21 cellular contexts compared by ENCODE assay signal in the genomic region with DNA sequence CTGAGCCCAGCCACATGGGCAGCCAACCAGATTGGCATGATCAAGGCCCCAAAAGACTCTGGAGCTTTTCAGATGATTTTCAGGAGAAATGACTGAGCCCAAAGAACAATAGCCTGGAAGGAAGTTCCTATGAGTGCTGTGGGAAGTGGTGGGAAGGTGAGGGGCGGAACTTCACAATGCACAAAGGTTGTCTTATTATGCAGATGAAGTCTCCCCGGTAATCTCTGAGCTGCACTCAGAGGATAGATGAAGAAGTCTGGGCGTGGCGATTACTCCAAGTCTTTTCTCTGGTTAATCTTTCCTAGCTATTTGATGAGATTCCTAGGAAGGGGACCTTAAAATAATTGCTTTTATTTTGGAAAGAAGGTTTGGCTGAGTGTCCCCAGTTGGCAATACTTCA. TPM values are rescaled to one million over a fixed set of nuclear protein-coding genes. Genes with fewer than 3 reads are reported as not detected.
DNase-seq lines count a peak whose midpoint lies in the region; ATAC-seq and TF ChIP-seq lines count a peak whose summit lies in the region.
"Had no signal": no experiment of that assay in that cellular context is flagged by ENCODE, and none has a peak within 500 bp of the region (broad histone marks: within the 10 kb centered on the region; RNA-seq: fewer than 3 reads in every experiment).

No MANE protein-coding gene starts in this region.

- H3K18ac ChIP-seq in H9 (ENCODE audit: insufficient read length, low read depth, low read length): no peak overlapping the region

- H3K9me3 ChIP-seq in H9 (ENCODE audit: control insufficient read depth, low read depth, low read length) (no peaks in the 10 kb centered on the region), NT2/D1 (ENCODE audit: insufficient read depth, low read length) (no peaks in the 10 kb centered on the region), endodermal cell (ENCODE audit: control insufficient read depth, low read length) (peaks cover 9% of the 10 kb centered on the region)
- H3K9me3 ChIP-seq: A549, BE2C had no signal

- no peak for ATAC-seq in left colon
- no peak for ATAC-seq in GM18498 (IDR thresholded peaks at IDR 0.05; ENCODE audit: unreplicated experiment)
- ATAC-seq: A549 had no signal

- H3K4me1 ChIP-seq in H9 (ENCODE audit: insufficient read depth, low read length) (no peaks in the 10 kb centered on the region; the same call in 1 of the 2 replicates), NT2/D1 (ENCODE audit: insufficient read depth, insufficient read length) (peaks cover 1% of the 10 kb centered on the region), endodermal cell (ENCODE audit: control insufficient read depth, insufficient read depth, low read length) (no peaks in the 10 kb centered on the region)
- H3K4me1 ChIP-seq: A549; BE2C; BLaER1 treated with 17β-estradiol and CSF1 and Interleukin-3, amounts not matched to agents 10 nM and 100 nM had no signal

- H3K36me3 Mint-ChIP-seq in H9 (ENCODE audit: insufficient read depth in 1 of 3, low read depth in 3 of 3) (peaks cover 0 to 4% (median 0%) of the 10 kb centered on the region in 3 experiments; a peak in 1 of 7 replicates), endodermal cell (ENCODE audit: low read depth) (no peaks in the 10 kb centered on the region)
- H3K36me3 Mint-ChIP-seq in activated naive CD8-positive, alpha-beta T cell treated with anti-CD3 and anti-CD28 coated beads for 36 hours: no peaks in the 10 kb centered on the region
- H3K36me3 Mint-ChIP-seq: CD14-positive monocyte; CD8-positive, alpha-beta memory T cell had no signal

- no peak overlapping the region for H3K14ac ChIP-seq in H9 (ENCODE audit: insufficient read depth, low read length)

- TF ChIP-seq CTCF in H9 (conservative IDR thresholded peaks at IDR 0.05): no peak
- TF ChIP-seq CTCF in endodermal cell (conservative IDR thresholded peaks at IDR 0.05): no peak

- H2BK12ac ChIP-seq in H9 (ENCODE audit: insufficient read length, low read depth, low read length): no peak overlapping the region

- no peak overlapping the region for H2BK15ac ChIP-seq in H9 (ENCODE audit: low read depth, low read length)

- no peak overlapping the region for H2AFZ ChIP-seq in H9 (ENCODE audit: low read length)

- no peak overlapping the region for H3K4me3 ChIP-seq in NT2/D1 (ENCODE audit: insufficient read length, low read depth)
- peak overlapping the region; percentile 47 for H3K4me3 ChIP-seq in endodermal cell (ENCODE audit: low read length)
- H3K4me3 ChIP-seq: A549; BLaER1 treated with 17β-estradiol and CSF1 and Interleukin-3, amounts not matched to agents 10 nM and 100 nM had no signal

- no peak overlapping the region for H3K23ac ChIP-seq in H9 (ENCODE audit: insufficient read length, low read depth, low read length)

- H3K27ac ChIP-seq in H9 (ENCODE audit: insufficient read length, low read depth, low read length): no peak overlapping the region
- no peak overlapping the region for H3K27ac ChIP-seq in endodermal cell (ENCODE audit: low read depth, low read length)
- H3K27ac ChIP-seq: A549; BLaER1 treated with 17β-estradiol and CSF1 and Interleukin-3, amounts not matched to agents 10 nM and 100 nM had no signal

- H3K4ac ChIP-seq in H9 (ENCODE audit: low read depth, low read length): no peak overlapping the region

- no peak overlapping the region for H3K9ac ChIP-seq in H9 (ENCODE audit: extremely low read depth, insufficient read length, low read length)
- H3K9ac ChIP-seq in NT2/D1 (ENCODE audit: insufficient read length, low read depth): no peak overlapping the region
- H3K9ac ChIP-seq in endodermal cell (ENCODE audit: extremely low read depth, low read length, poor library complexity, severe bottlenecking): no peak overlapping the region
- H3K9ac ChIP-seq: BLaER1 treated with 17β-estradiol and CSF1 and Interleukin-3, amounts not matched to agents 10 nM and 100 nM had no signal

- H3K4me2 ChIP-seq in H9 (ENCODE audit: insufficient read depth, insufficient read length, low read length): no peak overlapping the region
- H3K4me2 ChIP-seq: A549; BLaER1 treated with 17β-estradiol and CSF1 and Interleukin-3, amounts not matched to agents 10 nM and 100 nM had no signal

- no peaks in the 10 kb centered on the region for H3K23me2 ChIP-seq in H9 (ENCODE audit: insufficient read length, low read depth, low read length, poor library complexity, severe bottlenecking)

- 0 out of 2 replicates have a peak, but pooled peaks cover 2% of the 10 kb centered on the region for H3K79me2 ChIP-seq in H9 (ENCODE audit: insufficient read depth, low read length)

- no peak overlapping the region for H4K5ac ChIP-seq in H9 (ENCODE audit: insufficient read length, low read depth, low read length)

- DNase-seq in H9 (no peak), NT2/D1 (ENCODE audit: low read depth, low spot score) (peak; percentile 46), endodermal cell (no peak), left colon (no peak)
- no peak for DNase-seq in activated naive CD8-positive, alpha-beta T cell treated with anti-CD3 and anti-CD28 coated beads for 36 hours
- DNase-seq: 8988T; ACHN; AML-193; BE2C; CD4-positive, alpha-beta T cell; CD8-positive, alpha-beta memory T cell; DMS 273 treated with DMSO at 0.1 percent for 48 hours; DMS79; EL; GDM1; H7; HFFc6 had no signal

- no peak overlapping the region for H2BK5ac ChIP-seq in H9 (ENCODE audit: insufficient read length, low read length)

- H2BK20ac ChIP-seq in H9 (ENCODE audit: low read depth, low read length, poor library complexity, severe bottlenecking): no peak overlapping the region

- no peaks in the 10 kb centered on the region for H3K79me1 ChIP-seq in H9 (ENCODE audit: insufficient read depth, low read depth, low read length, poor library complexity, severe bottlenecking)

- no peak overlapping the region for H3T11ph ChIP-seq in H9 (ENCODE audit: low read length)

- H3K9me3 Mint-ChIP-seq in H9 (peaks cover 3 to 5% of the 10 kb centered on the region in 2 experiments; a peak in 4 of 5 replicates), endodermal cell (peaks cover 12% of the 10 kb centered on the region)
- H3K9me3 Mint-ChIP-seq in activated naive CD8-positive, alpha-beta T cell treated with anti-CD3 and anti-CD28 coated beads for 36 hours: no peaks in the 10 kb centered on the region
- H3K9me3 Mint-ChIP-seq: CD4-positive, alpha-beta T cell; CD8-positive, alpha-beta memory T cell; HFFc6 had no signal

- H3K36me3 ChIP-seq in NT2/D1 (ENCODE audit: insufficient read depth, insufficient read length, low read length): no peaks in the 10 kb centered on the region
- H3K36me3 ChIP-seq in endodermal cell (ENCODE audit: control insufficient read depth, insufficient read depth, low read length): no peaks in the 10 kb centered on the region
- H3K36me3 ChIP-seq: BE2C; BLaER1 treated with 17β-estradiol and CSF1 and Interleukin-3, amounts not matched to agents 10 nM and 100 nM had no signal

- no peak overlapping the region for H3K4me3 Mint-ChIP-seq in H9
- no peak overlapping the region for H3K4me3 Mint-ChIP-seq in endodermal cell
- no peak overlapping the region for H3K4me3 Mint-ChIP-seq in activated naive CD8-positive, alpha-beta T cell treated with anti-CD3 and anti-CD28 coated beads for 36 hours
- H3K4me3 Mint-ChIP-seq: CD14-positive monocyte; CD4-positive, alpha-beta T cell; CD8-positive, alpha-beta memory T cell; HFFc6 had no signal

- no peak overlapping the region for H2BK120ac ChIP-seq in H9 (ENCODE audit: low read depth, low read length, poor library complexity, severe bottlenecking)

- peaks cover 30 to 34% of the 10 kb centered on the region in 2 experiments for H3K4me1 Mint-ChIP-seq in H9
- peaks cover 6% of the 10 kb centered on the region for H3K4me1 Mint-ChIP-seq in endodermal cell
- H3K4me1 Mint-ChIP-seq in activated naive CD8-positive, alpha-beta T cell treated with anti-CD3 and anti-CD28 coated beads for 36 hours: no peaks in the 10 kb centered on the region
- H3K4me1 Mint-ChIP-seq: CD14-positive monocyte; CD8-positive, alpha-beta memory T cell had no signal

- H4K91ac ChIP-seq in H9 (ENCODE audit: insufficient read length, low read depth, low read length): no peak overlapping the region

- H3K27me3 ChIP-seq in H9 (ENCODE audit: insufficient read depth, low read length) (no peaks in the 10 kb centered on the region), NT2/D1 (ENCODE audit: insufficient read depth, insufficient read length) (no peaks in the 10 kb centered on the region), endodermal cell (ENCODE audit: control insufficient read depth, insufficient read depth, low read length, poor library complexity, severe bottlenecking) (no peaks in the 10 kb centered on the region)
- H3K27me3 ChIP-seq: BE2C; BLaER1 treated with 17β-estradiol and CSF1 and Interleukin-3, amounts not matched to agents 10 nM and 100 nM had no signal

- H3K27ac Mint-ChIP-seq in H9 (peak overlapping the region in 2 of 3 experiments; percentile 44 to 50; a peak in 4 of 7 replicates), endodermal cell (no peak overlapping the region)
- no peak overlapping the region for H3K27ac Mint-ChIP-seq in activated naive CD8-positive, alpha-beta T cell treated with anti-CD3 and anti-CD28 coated beads for 36 hours
- H3K27ac Mint-ChIP-seq: CD14-positive monocyte; CD4-positive, alpha-beta T cell; CD8-positive, alpha-beta memory T cell; HFFc6 had no signal

- no CpG with 5 or more reads among the region's 4 CpGs for WGBS in H9 (ENCODE audit: extremely low coverage, insufficient read length, low lambda C conversion rate)
- WGBS in endodermal cell (ENCODE audit: insufficient coverage in 1 of 2, insufficient read length in 1 of 2), 2 experiments: 76 to 81% methylated on average over 4 of the region's 4 CpGs

- no peaks in the 10 kb centered on the region for H4K20me1 ChIP-seq in H9 (ENCODE audit: control insufficient read depth, insufficient read depth, insufficient read length)
- H4K20me1 ChIP-seq: BLaER1 treated with 17β-estradiol and CSF1 and Interleukin-3, amounts not matched to agents 10 nM and 100 nM had no signal

- H2AK5ac ChIP-seq in H9 (ENCODE audit: insufficient read length, low read length): no peak overlapping the region

- H3K27me3 Mint-ChIP-seq in H9 (ENCODE audit: low read depth) (no peaks in the 10 kb centered on the region; the same call in 1 of the 2 replicates), endodermal cell (ENCODE audit: insufficient read depth) (peaks cover 3% of the 10 kb centered on the region)
- H3K27me3 Mint-ChIP-seq in activated naive CD8-positive, alpha-beta T cell treated with anti-CD3 and anti-CD28 coated beads for 36 hours: peaks cover 12% of the 10 kb centered on the region

- intact Hi-C loops in left colon (cut with DNase I, micrococcal nuclease): no loop called here

- no peak overlapping the region for H4K8ac ChIP-seq in H9 (replicated peaks; ENCODE audit: insufficient read length, low read depth, low read length)

- H3K56ac ChIP-seq in H9 (ENCODE audit: insufficient read length, low read depth, low read length): no peak overlapping the region

RNA-seq across cellular contexts. Expression of gene LBP, which starts 36.9 kb away (rescaled TPM):
- total RNA-seq in H9 (2021): 0.35 and 0.52 TPM in 2 replicates
- total RNA-seq in endodermal cell: under 1 TPM in 1 of 2 donors, not detected in 1; 0.18 TPM
- polyA plus RNA-seq in endodermal cell (2013, experiment 1 of 2): not detected
- polyA plus RNA-seq in endodermal cell (2013, experiment 2 of 2): not detected
- not detected for total RNA-seq in left colon
- not detected for total RNA-seq in activated naive CD8-positive, alpha-beta T cell treated with anti-CD3 and anti-CD28 coated beads for 36 hours
- total RNA-seq: CD4-positive, alpha-beta T cell; CD8-positive, alpha-beta memory T cell; HFFc6 had no signal
- polyA plus RNA-seq: CD14-positive monocyte; CD8-positive, alpha-beta memory T cell had no signal

RNA-seq across cellular contexts. Expression of gene SNHG17, which starts 52.0 kb away (rescaled TPM):
- 70.1 and 74.8 TPM in 2 replicates for total RNA-seq in H9 (2021)
- total RNA-seq in endodermal cell: 10 to 100 TPM; 36.7 to 45.9 TPM
- polyA plus RNA-seq in endodermal cell (2013, experiment 1 of 2): 76.2 TPM
- 60.8 TPM for polyA plus RNA-seq in endodermal cell (2013, experiment 2 of 2)
- 10 to 100 TPM; 15.8 to 43.5 TPM for total RNA-seq in left colon
- 100 to 1,000 TPM; 249 to 259 TPM for total RNA-seq in activated naive CD8-positive, alpha-beta T cell treated with anti-CD3 and anti-CD28 coated beads for 36 hours

Comparison
In these comparisons a context has a peak if more than half of its experiments do, and no peak if none do; other contexts are left out.
1. H3K27ac Mint-ChIP-seq: peak in H9 (2 of 3); none in endodermal cell (single experiment) and activated naive CD8-positive, alpha-beta T cell treated with anti-CD3 and anti-CD28 coated beads for 36 hours (single experiment).